Comparison of ENCODE assay signal across 20 cellular contexts in genomic region chr13:44151474-44151873, GRCh38.
DNase-seq lines count a peak whose midpoint lies in the region; ATAC-seq, FAIRE-seq and TF ChIP-seq lines count a peak whose summit lies in the region.
"Had no signal": no experiment of that assay in that cellular context is flagged by ENCODE, and none has a peak within 500 bp of the region (broad histone marks: within the 10 kb centered on the region; RNA-seq: fewer than 3 reads in every experiment).

No MANE protein-coding gene starts in this region.

- no peaks in the 10 kb centered on the region for H3K4me1 Mint-ChIP-seq in activated CD4-positive, alpha-beta T cell treated with anti-CD3 and anti-CD28 coated beads, Interleukin-2, amount 10 ng/mL, durations not matched to agents 7 days and 5 days
- H3K4me1 Mint-ChIP-seq: CD4-positive, CD25-positive, alpha-beta regulatory T cell had no signal

- ATAC-seq in K562, result no peak
- ATAC-seq in mucosa of descending colon, result peak; percentile 7
- ATAC-seq in GM18517 (IDR thresholded peaks at IDR 0.05; ENCODE audit: unreplicated experiment), result no peak
- ATAC-seq: HCT116 had no signal

- no peaks in the 10 kb centered on the region for H3K36me3 Mint-ChIP-seq in activated CD4-positive, alpha-beta T cell treated with anti-CD3 and anti-CD28 coated beads, Interleukin-2, amount 10 ng/mL, durations not matched to agents 7 days and 5 days (ENCODE audit: low read depth)
- H3K36me3 Mint-ChIP-seq: CD4-positive, CD25-positive, alpha-beta regulatory T cell had no signal

- TF ChIP-seq RAD21 in K562 (CRISPR knock-in tag; conservative IDR thresholded peaks at IDR 0.05 in 1 of 2, IDR thresholded peaks at IDR 0.05 in 1 of 2), result no peak

- no peak overlapping the region for H3K4me2 ChIP-seq in K562 (ENCODE audit: insufficient read depth, low read length)

- no peaks in the 10 kb centered on the region for H3K9me3 Mint-ChIP-seq in activated CD4-positive, alpha-beta T cell treated with anti-CD3 and anti-CD28 coated beads, Interleukin-2, amount 10 ng/mL, durations not matched to agents 7 days and 5 days

- H3K4me1 ChIP-seq in K562 (replicated peaks in 1 of 2; ENCODE audit: control insufficient read depth in 2 of 2, insufficient read depth in 2 of 2, low read length in 2 of 2) (no peaks in the 10 kb centered on the region), mucosa of descending colon (ENCODE audit: low read depth) (peaks cover 8% of the 10 kb centered on the region)

- H3K36me3 ChIP-seq in K562 (ENCODE audit: control insufficient read depth, insufficient read depth, low read length) (no peaks in the 10 kb centered on the region), mucosa of descending colon (ENCODE audit: low read depth) (no peaks in the 10 kb centered on the region)

- H3K9ac ChIP-seq in K562 (ENCODE audit: insufficient read depth in 1 of 2, low read depth in 2 of 2, low read length in 2 of 2), result no peak overlapping the region

- CTCF ChIA-PET in K562 (lab: Yijun Ruan, JAX; ENCODE audit: low intra/inter-chr PET ratio), result no interaction called here
- CTCF ChIA-PET in activated CD4-positive, alpha-beta T cell treated with anti-CD3 and anti-CD28 coated beads, Interleukin-2, amount 10 ng/mL, durations not matched to agents 7 days and 5 days (lab: Charles Lee), result no interaction called here

- in situ Hi-C loops in K562 (cut with MboI), result no loop called here

- no peak overlapping the region for H3K4me3 Mint-ChIP-seq in activated CD4-positive, alpha-beta T cell treated with anti-CD3 and anti-CD28 coated beads, Interleukin-2, amount 10 ng/mL, durations not matched to agents 7 days and 5 days
- H3K4me3 Mint-ChIP-seq: CD4-positive, CD25-positive, alpha-beta regulatory T cell had no signal

- no peaks in the 10 kb centered on the region for H3K9me1 ChIP-seq in K562 (ENCODE audit: control insufficient read depth, insufficient read depth, low read length)

- WGBS in K562 (ENCODE audit: insufficient coverage, low coverage, missing lambda C conversion rate), result 23% methylated on average over 2 of the region's 2 CpGs

- no peak for FAIRE-seq in K562 (lab: Jason Lieb, UNC)
- FAIRE-seq: GM18507, GM19239, H1 had no signal

- H3K27me3 Mint-ChIP-seq in activated CD4-positive, alpha-beta T cell treated with anti-CD3 and anti-CD28 coated beads, Interleukin-2, amount 10 ng/mL, durations not matched to agents 7 days and 5 days, result no peaks in the 10 kb centered on the region

- intact Hi-C loops in K562 (cut with micrococcal nuclease) (no loop called here), mucosa of descending colon (cut with DNase I, micrococcal nuclease) (no loop called here)

- H3K79me2 ChIP-seq in K562 (ENCODE audit: control insufficient read depth, insufficient read depth, low read length), result no peaks in the 10 kb centered on the region

- H2AFZ ChIP-seq in K562 (ENCODE audit: low read depth, low read length), result no peak overlapping the region

- POLR2A ChIA-PET in K562 (lab: Yijun Ruan, JAX), result interaction anchor here (0.7 kb wide), 1 partner anchor 432 kb away, joined by 3 read pairs; no protein-coding TSS in a partner anchor
- POLR2A ChIA-PET in activated CD4-positive, alpha-beta T cell treated with anti-CD3 and anti-CD28 coated beads, Interleukin-2, amount 10 ng/mL, durations not matched to agents 7 days and 5 days (lab: Charles Lee), result no interaction called here

- peak; percentile 48 for DNase-seq in D341Med (ENCODE audit: low spot score)
- DNase-seq in LNCaP clone FGC (ENCODE audit: low read depth), result peak; percentile 67
- no peak for DNase-seq in K562 (ENCODE audit: extremely low read depth in 1 of 4, low spot score in 3 of 4)
- DNase-seq in mucosa of descending colon, result no peak
- no peak for DNase-seq in activated CD4-positive, alpha-beta T cell treated with anti-CD3 and anti-CD28 coated beads, Interleukin-2, amount 10 ng/mL, durations not matched to agents 7 days and 5 days
- no peak for DNase-seq in GM19238 (ENCODE audit: insufficient read length, low spot score)
- DNase-seq: CD4-positive, CD25-positive, alpha-beta regulatory T cell; COR-L47; DMS153; IMR-90; NCI-H1417; NCI-H1930; NCI-H2227 treated with DMSO at 0.1 percent for 48 hours; NCI-H524; SHP77 had no signal

- H3K27me3 ChIP-seq in K562 (ENCODE audit: control insufficient read depth in 2 of 2, insufficient read depth in 2 of 2, low read length in 2 of 2), result peaks cover 0 to 9% of the 10 kb centered on the region in 2 experiments; a peak in 3 of 5 replicates

- TF ChIP-seq EP300 in K562 (IDR thresholded peaks at IDR 0.05; ENCODE audit: low read length), result no peak

- H3K4me3 ChIP-seq in LNCaP clone FGC (ENCODE audit: low read depth, low read length) (no peak overlapping the region), K562 (no peak overlapping the region), mucosa of descending colon (no peak overlapping the region)

- H3K27ac ChIP-seq in K562 (ENCODE audit: extremely low read depth, low read depth, low read length), result no peak overlapping the region

- H4K20me1 ChIP-seq in K562 (replicated peaks; ENCODE audit: control insufficient read depth, insufficient read depth, low read length), result no peaks in the 10 kb centered on the region

- TF ChIP-seq POLR2A in K562 (conservative IDR thresholded peaks at IDR 0.05), result no peak

- no peaks in the 10 kb centered on the region for H3K9me3 ChIP-seq in K562 (replicated peaks; ENCODE audit: control insufficient read depth, insufficient read depth, low read depth, low read length)
- no peaks in the 10 kb centered on the region for H3K9me3 ChIP-seq in mucosa of descending colon

- no TSS peak for BruUV-seq in K562 (replicated peaks; lab: Mats Ljungman, UMichigan)

- H3K27ac Mint-ChIP-seq in activated CD4-positive, alpha-beta T cell treated with anti-CD3 and anti-CD28 coated beads, Interleukin-2, amount 10 ng/mL, durations not matched to agents 7 days and 5 days, result no peak overlapping the region
- H3K27ac Mint-ChIP-seq: CD4-positive, CD25-positive, alpha-beta regulatory T cell had no signal

- TF ChIP-seq CTCF in LNCaP clone FGC (IDR thresholded peaks at IDR 0.05; ENCODE audit: control insufficient read depth, extremely low read depth, insufficient read depth) (no peak), K562 (IDR thresholded peaks at IDR 0.05 in 2 of 3, conservative IDR thresholded peaks at IDR 0.05 in 1 of 3; ENCODE audit: insufficient read depth in 2 of 3, low read depth in 1 of 3, low read length in 3 of 3) (no peak), mucosa of descending colon (IDR thresholded peaks at IDR 0.05) (no peak)

TF ChIP-seq in K562, 482 proteins besides CTCF, POLR2A, EP300 and RAD21:
- no peak for TF ChIP-seq ZNF133 (CRISPR knock-in tag; IDR thresholded peaks at IDR 0.05)
- TF ChIP-seq NR2C2 (CRISPR knock-in tag; IDR thresholded peaks at IDR 0.05), result no peak
- peak; percentile 37; the same call in 1 of the 2 replicates for TF ChIP-seq NR2C2 (tag; IDR thresholded peaks at IDR 0.05)
- TF ChIP-seq EHMT2 (IDR thresholded peaks at IDR 0.05), result no peak
- 0 out of 2 replicates have a peak, but pooled peaks have one; percentile 24 for TF ChIP-seq NR2C1 (IDR thresholded peaks at IDR 0.05)
- TF ChIP-seq NR2C1 (tag; IDR thresholded peaks at IDR 0.05), result peak; percentile 36; the same call in 1 of the 2 replicates
- no peak for TF ChIP-seq ZNF280B (CRISPR knock-in tag; IDR thresholded peaks at IDR 0.05)
- no peak for TF ChIP-seq DNMT1 (IDR thresholded peaks at IDR 0.05)

Comparison
In these comparisons a context has a peak if more than half of its experiments do, and no peak if none do; other contexts are left out.
1. DNase-seq: peak in D341Med (single experiment) and LNCaP clone FGC (single experiment); none in K562 (0 of 4), mucosa of descending colon (0 of 3), activated CD4-positive, alpha-beta T cell treated with anti-CD3 and anti-CD28 coated beads, Interleukin-2, amount 10 ng/mL, durations not matched to agents 7 days and 5 days (single experiment) and GM19238 (single experiment).